ENCODE assay signal across 14 cellular contexts in the genomic region with DNA sequence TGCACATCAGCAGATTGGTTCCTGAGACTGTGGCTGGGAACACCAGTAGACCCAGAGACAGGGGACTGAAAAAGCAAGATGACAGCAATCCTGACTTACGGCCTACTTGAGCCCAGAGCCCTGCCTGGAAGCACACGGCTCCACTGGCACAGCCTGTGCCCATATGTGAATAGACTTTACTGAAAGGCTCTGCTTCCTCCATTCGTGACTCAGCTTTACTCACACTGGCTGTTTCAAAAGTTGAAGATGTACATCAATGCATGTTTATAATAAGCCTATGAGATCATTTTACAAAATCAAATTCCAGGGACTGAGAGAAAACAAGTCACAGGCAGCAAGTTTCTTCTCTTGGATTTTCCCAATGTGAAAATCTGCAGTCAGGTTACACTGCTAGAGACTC.
A peak's percentile ranks its signal among the peaks of the same experiment; 100 is the strongest.
DNase-seq lines count a peak whose midpoint lies in the region; ATAC-seq, FAIRE-seq and TF ChIP-seq lines count a peak whose summit lies in the region.
"Had no signal": no experiment of that assay in that cellular context is flagged by ENCODE, and none has a peak within 500 bp of the region (broad histone marks: within the 10 kb centered on the region; RNA-seq: fewer than 3 reads in every experiment).

No MANE protein-coding gene starts in this region.

- no peaks in the 10 kb centered on the region for H3K9me3 ChIP-seq in kidney (ENCODE audit: control insufficient read depth in 1 of 2, low read length in 2 of 2)

- H3K27ac ChIP-seq in kidney (ENCODE audit: low read depth in 2 of 2, low read length in 2 of 2) (no peak overlapping the region), coronary artery (peak overlapping the region in 1 of 2 donors; percentile 69)

- H3K4me1 ChIP-seq in kidney (ENCODE audit: control insufficient read depth in 1 of 2, insufficient read depth in 1 of 2, low read depth in 1 of 2, low read length in 2 of 2) = no peaks in the 10 kb centered on the region

- H3K4me3 ChIP-seq in fibroblast of the aortic adventitia (ENCODE audit: low read depth, low read length) (no peak overlapping the region), kidney (ENCODE audit: low read length in 2 of 2) (no peak overlapping the region), coronary artery (no peak overlapping the region)
- H3K4me3 ChIP-seq: lung had no signal

- no peaks in the 10 kb centered on the region for H3K36me3 ChIP-seq in kidney (ENCODE audit: control insufficient read depth in 1 of 2, insufficient read depth in 2 of 2, low read length in 2 of 2)

- no peak for TF ChIP-seq CTCF in fibroblast of the aortic adventitia (IDR thresholded peaks at IDR 0.05; ENCODE audit: insufficient read depth, low read length)
- no peak for TF ChIP-seq CTCF in kidney (IDR thresholded peaks at IDR 0.05; ENCODE audit: borderline replicate concordance, extremely low read depth, insufficient read depth)
- no peak for TF ChIP-seq CTCF in coronary artery (IDR thresholded peaks at IDR 0.05)

- DNase-seq in COLO829 (ENCODE audit: low spot score) (peak; percentile 34), fibroblast of the aortic adventitia (ENCODE audit: low read depth) (peak; percentile 91), renal cortical epithelial cell (ENCODE audit: low read depth) (peak; percentile 38), kidney (no peak), coronary artery (ENCODE audit: low spot score) (no peak), NCI-H526 treated with DMSO at 0.1 percent for 48 hours (lab: John Stamatoyannopoulos, UW) (no peak)
- DNase-seq: CD8-positive, alpha-beta memory T cell; MV-4-11; stimulated activated CD4-positive, alpha-beta T cell treated with anti-CD3 and anti-CD28 coated beads, Interleukin-12 subunit alpha, Interleukin-12 subunit beta, amount 100 ng/mL, for 4 hours; stimulated activated naive CD4-positive, alpha-beta T cell had no signal

- FAIRE-seq in kidney (lab: Jason Lieb, UNC) = no peak

- intact Hi-C loops in kidney (cut with DNase I) = no loop called here

- no peak overlapping the region for H3K9ac ChIP-seq in kidney (ENCODE audit: low read length in 2 of 2)

- ATAC-seq in SK-N-SH treated with all-trans-retinoic acid at 6 μM for 48 hours (peak; percentile 72), GM21717 (IDR thresholded peaks at IDR 0.05; ENCODE audit: unreplicated experiment) (no peak)
- ATAC-seq: activated T-helper 17 cell treated with anti-CD3 and anti-CD28 coated beads, Interleukin-2, amount 50 U/mL, for 72 hours had no signal

TF ChIP-seq in SK-N-SH treated with all-trans-retinoic acid at 6 μM for 48 hours, 23 proteins besides CTCF, POLR2A, EP300 and RAD21:
- peak; percentile 43 for TF ChIP-seq ISL1 (CRISPR knock-in tag; IDR thresholded peaks at IDR 0.05)
- no peak for TF ChIP-seq PPARA (CRISPR knock-in tag; IDR thresholded peaks at IDR 0.05; ENCODE audit: borderline replicate concordance)
- no peak for TF ChIP-seq ZFP30 (CRISPR knock-in tag; IDR thresholded peaks at IDR 0.05)
- TF ChIP-seq, protein P1, sequence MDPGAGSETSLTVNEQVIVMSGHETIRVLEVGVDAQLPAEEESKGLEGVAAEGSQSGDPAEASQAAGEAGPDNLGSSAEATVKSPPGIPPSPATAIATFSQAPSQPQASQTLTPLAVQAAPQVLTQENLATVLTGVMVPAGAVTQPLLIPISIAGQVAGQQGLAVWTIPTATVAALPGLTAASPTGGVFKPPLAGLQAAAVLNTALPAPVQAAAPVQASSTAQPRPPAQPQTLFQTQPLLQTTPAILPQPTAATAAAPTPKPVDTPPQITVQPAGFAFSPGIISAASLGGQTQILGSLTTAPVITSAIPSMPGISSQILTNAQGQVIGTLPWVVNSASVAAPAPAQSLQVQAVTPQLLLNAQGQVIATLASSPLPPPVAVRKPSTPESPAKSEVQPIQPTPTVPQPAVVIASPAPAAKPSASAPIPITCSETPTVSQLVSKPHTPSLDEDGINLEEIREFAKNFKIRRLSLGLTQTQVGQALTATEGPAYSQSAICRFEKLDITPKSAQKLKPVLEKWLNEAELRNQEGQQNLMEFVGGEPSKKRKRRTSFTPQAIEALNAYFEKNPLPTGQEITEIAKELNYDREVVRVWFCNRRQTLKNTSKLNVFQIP (CRISPR knock-in tag; IDR thresholded peaks at IDR 0.05; ENCODE audit: borderline replicate concordance, low read depth) = no peak
- 0 out of 2 replicates have a peak, but pooled peaks have one; percentile 20 for TF ChIP-seq SNAI2 (CRISPR knock-in tag; IDR thresholded peaks at IDR 0.05)

Comparison
In these comparisons a context has a peak if more than half of its experiments do, and no peak if none do; other contexts are left out.
1. DNase-seq: peak in COLO829 (single experiment), fibroblast of the aortic adventitia (single experiment) and renal cortical epithelial cell (single experiment); none in kidney (single experiment), coronary artery (single experiment) and NCI-H526 treated with DMSO at 0.1 percent for 48 hours (single experiment).